Comparison of ENCODE assay signal across 1 cellular context in the genomic region with DNA sequence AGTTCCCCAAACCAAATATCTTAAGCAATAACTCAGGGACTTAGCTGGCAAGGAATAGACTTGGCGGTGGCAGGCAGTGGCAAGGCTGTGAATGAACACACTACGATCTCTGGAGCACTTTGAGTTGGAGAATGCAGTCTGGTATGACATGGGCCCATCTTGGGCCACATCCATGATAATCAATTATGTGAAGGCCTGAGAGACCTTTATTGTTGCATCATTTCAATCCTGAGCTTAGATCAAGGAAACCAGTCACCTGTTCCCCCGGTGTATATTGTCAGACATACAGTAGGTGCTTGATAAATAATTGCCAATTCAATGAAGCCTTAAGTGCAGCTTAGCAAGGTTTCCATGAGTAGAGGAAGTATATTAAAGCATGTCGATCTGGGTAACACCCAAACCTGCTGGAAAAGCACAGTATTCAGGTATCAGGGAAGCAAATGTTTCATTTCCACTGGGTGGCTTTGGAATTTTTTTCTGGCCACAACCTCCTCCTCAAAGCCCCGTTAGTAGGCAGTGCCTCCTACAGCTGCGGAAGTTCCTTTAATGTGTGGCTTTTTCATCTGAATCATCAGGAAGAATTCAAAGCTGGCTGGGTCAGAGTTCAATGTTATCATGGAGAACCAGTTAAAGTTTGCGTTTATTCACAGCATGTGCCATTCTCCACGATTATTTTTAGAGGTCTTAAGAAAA.
A peak's percentile ranks its signal among the peaks of the same experiment; 100 is the strongest.
TF ChIP-seq lines count a peak whose summit lies in the region.

No MANE protein-coding gene starts in this region.

TF ChIP-seq in SK-N-SH, 30 proteins besides CTCF, POLR2A, EP300 and RAD21 (continued from another document):
- TF ChIP-seq, protein P1, sequence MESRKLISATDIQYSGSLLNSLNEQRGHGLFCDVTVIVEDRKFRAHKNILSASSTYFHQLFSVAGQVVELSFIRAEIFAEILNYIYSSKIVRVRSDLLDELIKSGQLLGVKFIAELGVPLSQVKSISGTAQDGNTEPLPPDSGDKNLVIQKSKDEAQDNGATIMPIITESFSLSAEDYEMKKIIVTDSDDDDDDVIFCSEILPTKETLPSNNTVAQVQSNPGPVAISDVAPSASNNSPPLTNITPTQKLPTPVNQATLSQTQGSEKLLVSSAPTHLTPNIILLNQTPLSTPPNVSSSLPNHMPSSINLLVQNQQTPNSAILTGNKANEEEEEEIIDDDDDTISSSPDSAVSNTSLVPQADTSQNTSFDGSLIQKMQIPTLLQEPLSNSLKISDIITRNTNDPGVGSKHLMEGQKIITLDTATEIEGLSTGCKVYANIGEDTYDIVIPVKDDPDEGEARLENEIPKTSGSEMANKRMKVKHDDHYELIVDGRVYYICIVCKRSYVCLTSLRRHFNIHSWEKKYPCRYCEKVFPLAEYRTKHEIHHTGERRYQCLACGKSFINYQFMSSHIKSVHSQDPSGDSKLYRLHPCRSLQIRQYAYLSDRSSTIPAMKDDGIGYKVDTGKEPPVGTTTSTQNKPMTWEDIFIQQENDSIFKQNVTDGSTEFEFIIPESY (IDR thresholded peaks at IDR 0.05; ENCODE audit: borderline replicate concordance, low read depth) = no peak
- TF ChIP-seq JUND (IDR thresholded peaks at IDR 0.05) (0 out of 2 replicates have a peak, but pooled peaks have one; percentile 21), RCOR1 (IDR thresholded peaks at IDR 0.05; ENCODE audit: low read length) (no peak), POLR2AphosphoS5 (IDR thresholded peaks at IDR 0.05; ENCODE audit: low read depth, low read length) (peak; percentile 28; the same call in 1 of the 2 replicates), NRF1 (IDR thresholded peaks at IDR 0.05; ENCODE audit: low read depth, low read length) (no peak), GATA2 (CRISPR knock-in tag; IDR thresholded peaks at IDR 0.05) (no peak), SIN3A (IDR thresholded peaks at IDR 0.05; ENCODE audit: borderline replicate concordance, low read depth, low read length) (no peak), TAF1 (IDR thresholded peaks at IDR 0.05; ENCODE audit: borderline replicate concordance, low read depth, low read length) (no peak), MXI1 (IDR thresholded peaks at IDR 0.05; ENCODE audit: low read depth, low read length) (no peak), TCF12 (IDR thresholded peaks at IDR 0.05) (peak; percentile 12; the same call in 1 of the 2 replicates), GABPA (IDR thresholded peaks at IDR 0.05; ENCODE audit: low read depth) (no peak)
- TF ChIP-seq, protein P2, sequence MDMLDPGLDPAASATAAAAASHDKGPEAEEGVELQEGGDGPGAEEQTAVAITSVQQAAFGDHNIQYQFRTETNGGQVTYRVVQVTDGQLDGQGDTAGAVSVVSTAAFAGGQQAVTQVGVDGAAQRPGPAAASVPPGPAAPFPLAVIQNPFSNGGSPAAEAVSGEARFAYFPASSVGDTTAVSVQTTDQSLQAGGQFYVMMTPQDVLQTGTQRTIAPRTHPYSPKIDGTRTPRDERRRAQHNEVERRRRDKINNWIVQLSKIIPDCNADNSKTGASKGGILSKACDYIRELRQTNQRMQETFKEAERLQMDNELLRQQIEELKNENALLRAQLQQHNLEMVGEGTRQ (IDR thresholded peaks at IDR 0.05; ENCODE audit: borderline replicate concordance, low read depth, low read length) = no peak
- TF ChIP-seq, protein P3, sequence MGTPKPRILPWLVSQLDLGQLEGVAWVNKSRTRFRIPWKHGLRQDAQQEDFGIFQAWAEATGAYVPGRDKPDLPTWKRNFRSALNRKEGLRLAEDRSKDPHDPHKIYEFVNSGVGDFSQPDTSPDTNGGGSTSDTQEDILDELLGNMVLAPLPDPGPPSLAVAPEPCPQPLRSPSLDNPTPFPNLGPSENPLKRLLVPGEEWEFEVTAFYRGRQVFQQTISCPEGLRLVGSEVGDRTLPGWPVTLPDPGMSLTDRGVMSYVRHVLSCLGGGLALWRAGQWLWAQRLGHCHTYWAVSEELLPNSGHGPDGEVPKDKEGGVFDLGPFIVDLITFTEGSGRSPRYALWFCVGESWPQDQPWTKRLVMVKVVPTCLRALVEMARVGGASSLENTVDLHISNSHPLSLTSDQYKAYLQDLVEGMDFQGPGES (IDR thresholded peaks at IDR 0.05; ENCODE audit: low read depth, low read length) = no peak
